ENCODE assay signal across 8 cellular contexts in genomic region chrX:49173544-49173943, GRCh38. TPM values are rescaled to one million over a fixed set of nuclear protein-coding genes. Genes with fewer than 3 reads are reported as not detected.
DNase-seq lines count a peak whose midpoint lies in the region; ATAC-seq and TF ChIP-seq lines count a peak whose summit lies in the region.
"Not testable (repeated sequence)": the region's sequence is repeated elsewhere in the genome, so short reads cannot be mapped to it uniquely, and the experiment has no call there.

No MANE protein-coding gene starts in this region.

- intact Hi-C loops in CD4-positive, alpha-beta memory T cell (cut with micrococcal nuclease), result loop anchor here (2.0 kb wide), 1 partner anchor 13 kb away; the partner anchor contains the start of gene PRICKLE3
- intact Hi-C loops in activated naive CD4-positive, alpha-beta T cell treated with anti-CD3 and anti-CD28 coated beads for 36 hours (cut with micrococcal nuclease), result loop anchor here (5.0 kb wide), 1 partner anchor 131 kb away; the partner anchor contains the start of gene TFE3
- intact Hi-C loops in gastrocnemius medialis (cut with DNase I; ENCODE audit: low total_unique reads), result loop anchor here (10.0 kb wide), 1 partner anchor 1689 kb away; the partner anchor contains the start of gene ZNF41
- intact Hi-C loops in tibial artery (cut with DNase I; ENCODE audit: low total_unique reads), result not testable (repeated sequence)

- not testable (repeated sequence) for H3K9me3 Mint-ChIP-seq in CD4-positive, alpha-beta memory T cell; T-helper 1 cell treated with Interleukin-12 subunit alpha and Interleukin-12 subunit beta and Interleukin-4 antibody, amounts not matched to agents 30 μg/mL and 1 μg/mL, for 36 hours; activated naive CD4-positive, alpha-beta T cell treated with anti-CD3 and anti-CD28 coated beads for 36 hours; chondrocyte (ENCODE audit: low read depth)

- H2AFZ ChIP-seq in KMS-11 (ENCODE audit: low read depth), result not testable (repeated sequence)

- peaks cover 10% of the 10 kb centered on the region for H3K36me3 ChIP-seq in CD4-positive, alpha-beta memory T cell (ENCODE audit: insufficient read depth, low read length)
- H3K36me3 ChIP-seq in KMS-11 (ENCODE audit: insufficient read depth), result not testable (repeated sequence)
- H3K36me3 ChIP-seq in gastroesophageal sphincter (peaks cover 0 to 39% of the 10 kb centered on the region in 2 donors), gastrocnemius medialis (peaks cover 0 to 19% of the 10 kb centered on the region in 2 donors), tibial artery (peaks cover 0 to 37% (median 22%) of the 10 kb centered on the region in 3 donors)

- peak overlapping the region in 5 of 8 donors; percentile 81 to 90 (median 86) for H3K4me3 Mint-ChIP-seq in CD4-positive, alpha-beta memory T cell
- H3K4me3 Mint-ChIP-seq in T-helper 1 cell treated with Interleukin-12 subunit alpha and Interleukin-12 subunit beta and Interleukin-4 antibody, amounts not matched to agents 30 μg/mL and 1 μg/mL, for 36 hours, result not testable (repeated sequence)
- H3K4me3 Mint-ChIP-seq in activated naive CD4-positive, alpha-beta T cell treated with anti-CD3 and anti-CD28 coated beads for 36 hours, result peak overlapping the region; percentile 89
- peak overlapping the region; percentile 90 for H3K4me3 Mint-ChIP-seq in chondrocyte (ENCODE audit: unreplicated experiment)

- not testable (repeated sequence) for ATAC-seq in gastroesophageal sphincter, gastrocnemius medialis

- peaks cover 14 to 37% of the 10 kb centered on the region in 2 donors for H3K36me3 Mint-ChIP-seq in CD4-positive, alpha-beta memory T cell
- H3K36me3 Mint-ChIP-seq in T-helper 1 cell treated with Interleukin-12 subunit alpha and Interleukin-12 subunit beta and Interleukin-4 antibody, amounts not matched to agents 30 μg/mL and 1 μg/mL, for 36 hours (ENCODE audit: low read depth), result peaks cover 19% of the 10 kb centered on the region
- peaks cover 28% of the 10 kb centered on the region for H3K36me3 Mint-ChIP-seq in activated naive CD4-positive, alpha-beta T cell treated with anti-CD3 and anti-CD28 coated beads for 36 hours (ENCODE audit: low read depth)
- peaks cover 11% of the 10 kb centered on the region for H3K36me3 Mint-ChIP-seq in chondrocyte (ENCODE audit: low read depth)

- TF ChIP-seq POLR2A in gastroesophageal sphincter (IDR thresholded peaks at IDR 0.05); gastrocnemius medialis (IDR thresholded peaks at IDR 0.05): not testable (repeated sequence)

- not testable (repeated sequence) for H3K27me3 Mint-ChIP-seq in CD4-positive, alpha-beta memory T cell; T-helper 1 cell treated with Interleukin-12 subunit alpha and Interleukin-12 subunit beta and Interleukin-4 antibody, amounts not matched to agents 30 μg/mL and 1 μg/mL, for 36 hours (ENCODE audit: low read depth); activated naive CD4-positive, alpha-beta T cell treated with anti-CD3 and anti-CD28 coated beads for 36 hours (ENCODE audit: low read depth); chondrocyte (ENCODE audit: low read depth)

- peak overlapping the region; percentile 76 for H3K27ac ChIP-seq in CD4-positive, alpha-beta memory T cell (ENCODE audit: low read depth, low read length)
- H3K27ac ChIP-seq in KMS-11, result not testable (repeated sequence)
- H3K27ac ChIP-seq in gastroesophageal sphincter, result peak overlapping the region; percentile 82 to 96 (median 93)
- peak overlapping the region; percentile 88 to 94 (median 90) for H3K27ac ChIP-seq in gastrocnemius medialis
- peak overlapping the region; percentile 94 to 97 for H3K27ac ChIP-seq in tibial artery

- peak overlapping the region; percentile 34 to 91 (median 85) for H3K27ac Mint-ChIP-seq in CD4-positive, alpha-beta memory T cell
- peak overlapping the region; percentile 59 for H3K27ac Mint-ChIP-seq in T-helper 1 cell treated with Interleukin-12 subunit alpha and Interleukin-12 subunit beta and Interleukin-4 antibody, amounts not matched to agents 30 μg/mL and 1 μg/mL, for 36 hours
- not testable (repeated sequence) for H3K27ac Mint-ChIP-seq in activated naive CD4-positive, alpha-beta T cell treated with anti-CD3 and anti-CD28 coated beads for 36 hours; chondrocyte (ENCODE audit: unreplicated experiment)

- not testable (repeated sequence) for TF ChIP-seq CTCF in KMS-11 (conservative IDR thresholded peaks at IDR 0.05; ENCODE audit: low read depth, low read length); chondrocyte (IDR thresholded peaks at IDR 0.05); gastroesophageal sphincter (IDR thresholded peaks at IDR 0.05); gastrocnemius medialis (IDR thresholded peaks at IDR 0.05 in 4 of 5, conservative IDR thresholded peaks at IDR 0.05 in 1 of 5); tibial artery (IDR thresholded peaks at IDR 0.05)

- TF ChIP-seq EP300 in gastroesophageal sphincter (IDR thresholded peaks at IDR 0.05), result not testable (repeated sequence)

- H3K4me1 ChIP-seq in CD4-positive, alpha-beta memory T cell (ENCODE audit: insufficient read depth, low read length), result peaks cover 15% of the 10 kb centered on the region
- H3K4me1 ChIP-seq in KMS-11 (ENCODE audit: low read depth, poor library complexity, severe bottlenecking) (peaks cover 34% of the 10 kb centered on the region), gastroesophageal sphincter (peaks cover 0 to 32% (median 3%) of the 10 kb centered on the region in 3 donors), tibial artery (peaks cover 0 to 16% (median 9%) of the 10 kb centered on the region in 4 donors)
- not testable (repeated sequence) for H3K4me1 ChIP-seq in gastrocnemius medialis

- H3K4me1 Mint-ChIP-seq in CD4-positive, alpha-beta memory T cell, result peaks cover 8 to 40% (median 15%) of the 10 kb centered on the region in 4 donors
- H3K4me1 Mint-ChIP-seq in T-helper 1 cell treated with Interleukin-12 subunit alpha and Interleukin-12 subunit beta and Interleukin-4 antibody, amounts not matched to agents 30 μg/mL and 1 μg/mL, for 36 hours (ENCODE audit: low read depth), result peaks cover 21% of the 10 kb centered on the region
- H3K4me1 Mint-ChIP-seq in activated naive CD4-positive, alpha-beta T cell treated with anti-CD3 and anti-CD28 coated beads for 36 hours (ENCODE audit: low read depth), result peaks cover 23% of the 10 kb centered on the region
- peaks cover 13% of the 10 kb centered on the region for H3K4me1 Mint-ChIP-seq in chondrocyte (ENCODE audit: low read depth)

- in situ Hi-C loops in gastrocnemius medialis (cut with MboI; ENCODE audit: low sequenced_read_pairs in 4 of 4), result not testable (repeated sequence)

- not testable (repeated sequence) for H3K9ac ChIP-seq in KMS-11

- H3K79me2 ChIP-seq in KMS-11 (ENCODE audit: insufficient read depth, low read depth), result peaks cover 17% of the 10 kb centered on the region; the same call in 1 of the 2 replicates

- WGBS in gastroesophageal sphincter (ENCODE audit: low coverage in 1 of 2), 2 donors, result no CpG with 5 or more reads among the region's 8 CpGs

- not testable (repeated sequence) for H3K4me3 ChIP-seq in CD4-positive, alpha-beta memory T cell (ENCODE audit: low read length in 2 of 2); KMS-11 (IDR thresholded peaks at IDR 0.05; ENCODE audit: insufficient read depth, low read depth, low read length); gastrocnemius medialis
- peak overlapping the region in 1 of 2 donors; percentile 70 for H3K4me3 ChIP-seq in gastroesophageal sphincter
- peak overlapping the region in 1 of 2 donors; percentile 84 for H3K4me3 ChIP-seq in tibial artery

- not testable (repeated sequence) for DNase-seq in CD4-positive, alpha-beta memory T cell; activated naive CD4-positive, alpha-beta T cell treated with anti-CD3 and anti-CD28 coated beads for 36 hours; chondrocyte (ENCODE audit: low spot score); gastrocnemius medialis; tibial artery

- not testable (repeated sequence) for H4K20me1 ChIP-seq in KMS-11 (ENCODE audit: insufficient read depth)

- POLR2A ChIA-PET in CD4-positive, alpha-beta memory T cell (lab: Charles Lee; ENCODE audit: partially characterized antibody), result not testable (repeated sequence)

- H3K4me2 ChIP-seq in KMS-11, result peak overlapping the region; percentile 80

- CTCF ChIA-PET in CD4-positive, alpha-beta memory T cell (lab: Charles Lee; ENCODE audit: partially characterized antibody); activated naive CD4-positive, alpha-beta T cell treated with anti-CD3 and anti-CD28 coated beads for 36 hours (lab: Charles Lee): not testable (repeated sequence)

- H3K9me3 ChIP-seq in CD4-positive, alpha-beta memory T cell (ENCODE audit: control insufficient read depth in 1 of 2, low read length in 2 of 2); gastroesophageal sphincter; gastrocnemius medialis; tibial artery: not testable (repeated sequence)

- not testable (repeated sequence) for H3K27me3 ChIP-seq in CD4-positive, alpha-beta memory T cell (ENCODE audit: insufficient read depth, low read length); KMS-11 (ENCODE audit: insufficient read depth, low read depth); gastroesophageal sphincter; gastrocnemius medialis; tibial artery

RNA-seq across cellular contexts. Expression of gene PLP2, which starts 1.8 kb away (rescaled TPM):
- total RNA-seq in CD4-positive, alpha-beta memory T cell, result 100 to 1,000 TPM; 132 to 146 TPM
- polyA plus RNA-seq in CD4-positive, alpha-beta memory T cell, result 100 to 1,000 TPM; 228 to 334 TPM
- total RNA-seq in activated naive CD4-positive, alpha-beta T cell treated with anti-CD3 and anti-CD28 coated beads for 36 hours, result 100 to 1,000 TPM; 143 to 145 TPM
- 120 to 203 TPM (median 187 TPM) in 3 replicates for total RNA-seq in chondrocyte
- 10 to 100 TPM; 57.9 to 78.7 (median 67.9) TPM for total RNA-seq in gastroesophageal sphincter
- total RNA-seq in gastrocnemius medialis, result 10 to 100 TPM; 12.8 to 53.5 (median 32.5) TPM

RNA-seq across cellular contexts. Expression of gene MAGIX, which starts 11.0 kb away (rescaled TPM):
- total RNA-seq in CD4-positive, alpha-beta memory T cell, result 1 to 10 TPM; 1.6 to 2.2 TPM
- polyA plus RNA-seq in CD4-positive, alpha-beta memory T cell, result under 1 TPM; 0.21 to 0.94 TPM
- under 1 TPM; 0.25 to 0.26 TPM for total RNA-seq in activated naive CD4-positive, alpha-beta T cell treated with anti-CD3 and anti-CD28 coated beads for 36 hours
- total RNA-seq in chondrocyte (1.6 to 3.5 TPM (median 2.9 TPM) in 3 replicates), gastroesophageal sphincter (1 to 10 TPM in 3 of 4 donors, under 1 TPM in 1; 0.69 to 4.6 (median 3.1) TPM), gastrocnemius medialis (1 to 10 TPM; 2.7 to 7.3 (median 5.3) TPM)

RNA-seq across cellular contexts. Expression of gene PRICKLE3, which starts 12.6 kb away (rescaled TPM):
- 10 to 100 TPM; 12.0 to 12.3 TPM for total RNA-seq in CD4-positive, alpha-beta memory T cell
- 1 to 10 TPM in 1 of 2 donors, under 1 TPM in 1; 0.73 to 4.5 TPM for polyA plus RNA-seq in CD4-positive, alpha-beta memory T cell
- 1 to 10 TPM; 9.2 to 9.3 TPM for total RNA-seq in activated naive CD4-positive, alpha-beta T cell treated with anti-CD3 and anti-CD28 coated beads for 36 hours
- total RNA-seq in chondrocyte, result 7.2 to 8.2 TPM (median 7.5 TPM) in 3 replicates
- 10 to 100 TPM in 2 of 4 donors, 1 to 10 TPM in 2; 6.2 to 15.9 (median 9.6) TPM for total RNA-seq in gastroesophageal sphincter
- 10 to 100 TPM in 3 of 4 donors, 1 to 10 TPM in 1; 9.1 to 33.1 (median 21.3) TPM for total RNA-seq in gastrocnemius medialis

RNA-seq across cellular contexts. Expression of gene SYP, which starts 26.4 kb away (rescaled TPM):
- under 1 TPM; 0.50 to 0.73 TPM for total RNA-seq in CD4-positive, alpha-beta memory T cell
- polyA plus RNA-seq in CD4-positive, alpha-beta memory T cell, result under 1 TPM in 1 of 2 donors, not detected in 1; 0.32 TPM
- 1 to 10 TPM; 2.5 to 2.6 TPM for total RNA-seq in activated naive CD4-positive, alpha-beta T cell treated with anti-CD3 and anti-CD28 coated beads for 36 hours
- total RNA-seq in chondrocyte (0.87 to 1.5 TPM (median 1.4 TPM) in 3 replicates), gastroesophageal sphincter (10 to 100 TPM in 1 of 4 donors, 1 to 10 TPM in 3; 2.9 to 10.5 (median 5.4) TPM), gastrocnemius medialis (1 to 10 TPM in 1 of 4 donors, under 1 TPM in 3; 0.15 to 3.9 (median 0.40) TPM)

RNA-seq across cellular contexts. Expression of gene GPKOW, which starts 50.0 kb away (rescaled TPM):
- 10 to 100 TPM; 20.0 to 20.7 TPM for total RNA-seq in CD4-positive, alpha-beta memory T cell
- 10 to 100 TPM; 23.6 to 37.2 TPM for polyA plus RNA-seq in CD4-positive, alpha-beta memory T cell
- 10 to 100 TPM; 18.6 to 19.9 TPM for total RNA-seq in activated naive CD4-positive, alpha-beta T cell treated with anti-CD3 and anti-CD28 coated beads for 36 hours
- total RNA-seq in chondrocyte (16.0 to 17.5 TPM (median 17.2 TPM) in 3 replicates), gastroesophageal sphincter (10 to 100 TPM; 28.2 to 34.1 (median 31.5) TPM), gastrocnemius medialis (10 to 100 TPM; 35.2 to 41.3 (median 38.9) TPM)
